12 cellular contexts compared by ENCODE assay signal in the genomic region with DNA sequence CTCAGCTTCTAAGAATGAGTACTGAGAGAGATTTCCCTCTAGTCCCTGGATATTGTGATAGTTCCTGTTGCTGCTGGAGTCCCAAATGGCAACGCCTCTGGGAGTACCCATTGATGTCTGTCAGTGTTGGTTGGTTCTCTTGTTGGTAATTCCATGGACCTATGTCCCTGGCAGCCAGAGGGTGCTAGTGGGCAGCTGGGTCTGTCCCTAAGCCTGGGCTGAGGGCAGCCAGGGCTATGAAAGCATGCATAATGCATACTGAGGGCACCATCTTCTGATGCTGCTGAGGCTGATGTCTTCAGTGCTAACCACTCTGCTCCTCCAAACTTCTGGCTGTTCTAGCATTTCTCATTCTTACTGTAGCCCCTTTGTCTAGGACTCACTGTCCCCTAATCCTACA. TPM values are rescaled to one million over a fixed set of nuclear protein-coding genes. Genes with fewer than 3 reads are reported as not detected.
A peak's percentile ranks its signal among the peaks of the same experiment; 100 is the strongest.
DNase-seq lines count a peak whose midpoint lies in the region; ATAC-seq and TF ChIP-seq lines count a peak whose summit lies in the region.
"Had no signal": no experiment of that assay in that cellular context is flagged by ENCODE, and none has a peak within 500 bp of the region (broad histone marks: within the 10 kb centered on the region; RNA-seq: fewer than 3 reads in every experiment).

No MANE protein-coding gene starts in this region.

- H3K27ac Mint-ChIP-seq in activated CD8-positive, alpha-beta memory T cell treated with anti-CD3 and anti-CD28 coated beads, Interleukin-2, amount 10 ng/mL, durations not matched to agents 7 days and 5 days: no peak overlapping the region
- H3K27ac Mint-ChIP-seq: activated B cell treated with CpG ODN at 0.5 μM for 24 hours had no signal

- DNase-seq in activated CD8-positive, alpha-beta memory T cell treated with anti-CD3 and anti-CD28 coated beads, Interleukin-2, amount 10 ng/mL, durations not matched to agents 7 days and 5 days: no peak
- no peak for DNase-seq in activated CD8-positive, alpha-beta memory T cell treated with anti-CD3 and anti-CD28 coated beads, Interleukin-2, amount 50 U/mL, for 4 hours
- DNase-seq in HEK293T (ENCODE audit: extremely low spot score) (peak; percentile 12), WERI-Rb-1 (no peak), mucosa of descending colon (no peak), AG08395 (ENCODE audit: low spot score) (no peak), activated T-cell treated with anti-CD3 and anti-CD28 coated beads for 4 hours (no peak), NCI-H2196 (lab: John Stamatoyannopoulos, UW; ENCODE audit: unreplicated experiment) (no peak)
- DNase-seq: activated B cell treated with CpG ODN at 0.5 μM for 24 hours; hypothalamus; stimulated activated naive CD4-positive, alpha-beta T cell had no signal

- H3K9me3 Mint-ChIP-seq in activated CD8-positive, alpha-beta memory T cell treated with anti-CD3 and anti-CD28 coated beads, Interleukin-2, amount 10 ng/mL, durations not matched to agents 7 days and 5 days (ENCODE audit: low read depth): no peaks in the 10 kb centered on the region
- H3K9me3 Mint-ChIP-seq: activated B cell treated with CpG ODN at 0.5 μM for 24 hours had no signal

- CTCF ChIA-PET in activated CD8-positive, alpha-beta memory T cell treated with anti-CD3 and anti-CD28 coated beads, Interleukin-2, amount 10 ng/mL, durations not matched to agents 7 days and 5 days (lab: Charles Lee): interaction anchor here (0.6 kb wide), 1 partner anchor 22 kb away, joined by 3 read pairs; no protein-coding TSS in a partner anchor
- CTCF ChIA-PET in HEK293T (lab: Yijun Ruan, JAX): no interaction called here

- no peaks in the 10 kb centered on the region for H3K4me1 ChIP-seq in mucosa of descending colon (ENCODE audit: low read depth)

- POLR2A ChIA-PET in HEK293T (lab: Yijun Ruan, JAX): no interaction called here

- H3K9me3 ChIP-seq in WERI-Rb-1 (ENCODE audit: severe bottlenecking) (no peaks in the 10 kb centered on the region), mucosa of descending colon (no peaks in the 10 kb centered on the region)
- H3K9me3 ChIP-seq: BLaER1 had no signal

- H3K4me3 Mint-ChIP-seq in activated CD8-positive, alpha-beta memory T cell treated with anti-CD3 and anti-CD28 coated beads, Interleukin-2, amount 10 ng/mL, durations not matched to agents 7 days and 5 days: no peak overlapping the region
- H3K4me3 Mint-ChIP-seq: activated B cell treated with CpG ODN at 0.5 μM for 24 hours had no signal

- intact Hi-C loops in mucosa of descending colon (cut with DNase I, micrococcal nuclease): no loop called here

- no peak overlapping the region for H3K27ac ChIP-seq in WERI-Rb-1
- H3K27ac ChIP-seq: BLaER1 had no signal

- H3K4me1 Mint-ChIP-seq in activated CD8-positive, alpha-beta memory T cell treated with anti-CD3 and anti-CD28 coated beads, Interleukin-2, amount 10 ng/mL, durations not matched to agents 7 days and 5 days: no peaks in the 10 kb centered on the region
- H3K4me1 Mint-ChIP-seq: activated B cell treated with CpG ODN at 0.5 μM for 24 hours had no signal

- no peaks in the 10 kb centered on the region for H3K27me3 Mint-ChIP-seq in activated CD8-positive, alpha-beta memory T cell treated with anti-CD3 and anti-CD28 coated beads, Interleukin-2, amount 10 ng/mL, durations not matched to agents 7 days and 5 days
- H3K27me3 Mint-ChIP-seq: activated B cell treated with CpG ODN at 0.5 μM for 24 hours had no signal

- peaks cover 5% of the 10 kb centered on the region for H3K36me3 Mint-ChIP-seq in activated CD8-positive, alpha-beta memory T cell treated with anti-CD3 and anti-CD28 coated beads, Interleukin-2, amount 10 ng/mL, durations not matched to agents 7 days and 5 days

- H3K36me3 ChIP-seq in WERI-Rb-1 (no peaks in the 10 kb centered on the region), mucosa of descending colon (ENCODE audit: low read depth) (no peaks in the 10 kb centered on the region)
- H3K36me3 ChIP-seq: BLaER1 had no signal

- no peaks in the 10 kb centered on the region for H3K27me3 ChIP-seq in WERI-Rb-1 (ENCODE audit: insufficient read depth, low read depth, severe bottlenecking)
- H3K27me3 ChIP-seq: BLaER1 had no signal

- 0 out of 2 replicates have a peak, but pooled peaks have one; percentile 18 for TF ChIP-seq CTCF in WERI-Rb-1 (IDR thresholded peaks at IDR 0.05; ENCODE audit: low read depth, low read length)
- TF ChIP-seq CTCF in mucosa of descending colon (IDR thresholded peaks at IDR 0.05): no peak

- peak; percentile 30 for ATAC-seq in activated CD8-positive, alpha-beta memory T cell treated with anti-CD3 and anti-CD28 coated beads, Interleukin-2, amount 10 ng/mL, durations not matched to agents 7 days and 5 days
- ATAC-seq in mucosa of descending colon: peak; percentile 34

- H3K4me3 ChIP-seq in WERI-Rb-1 (ENCODE audit: low read depth, low read length) (no peak overlapping the region), mucosa of descending colon (no peak overlapping the region)
- H3K4me3 ChIP-seq: BLaER1 had no signal

TF ChIP-seq in HEK293T, 16 proteins besides CTCF, POLR2A, EP300 and RAD21:
- no peak for TF ChIP-seq TARDBP (IDR thresholded peaks at IDR 0.05)
TF ChIP-seq in HEK293T: peak in this region for 0.

RNA-seq across cellular contexts. Expression of a gene that starts 35.9 kb away (rescaled TPM):
- 10 to 100 TPM; 49.2 to 52.3 TPM for total RNA-seq in activated CD8-positive, alpha-beta memory T cell treated with anti-CD3 and anti-CD28 coated beads, Interleukin-2, amount 10 ng/mL, durations not matched to agents 7 days and 5 days
- total RNA-seq in mucosa of descending colon: 10 to 100 TPM; 22.1 to 29.8 (median 27.6) TPM
